ENCODE assay signal across 7 cellular contexts in the genomic region with DNA sequence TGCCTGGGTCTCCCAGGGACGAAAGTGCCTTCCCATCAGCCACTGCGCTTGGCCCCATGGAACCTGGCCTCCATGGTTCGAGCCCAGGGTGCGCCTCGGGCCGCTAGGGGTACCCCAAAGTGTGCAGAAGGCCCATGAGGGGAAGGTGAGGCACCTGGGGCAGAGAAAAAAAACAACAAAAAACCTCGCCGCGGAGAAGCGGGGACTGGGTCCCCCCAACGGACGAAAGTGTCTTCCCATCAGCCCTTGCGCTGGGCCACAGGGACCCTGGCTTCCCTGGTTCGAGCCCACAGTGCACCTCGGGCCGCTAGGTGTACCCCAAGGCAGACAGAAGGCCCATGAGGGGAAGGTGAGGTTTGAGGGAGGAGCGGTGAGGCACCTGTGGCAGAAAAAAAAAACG.
DNase-seq lines count a peak whose midpoint lies in the region; ATAC-seq and TF ChIP-seq lines count a peak whose summit lies in the region.
"Not testable (repeated sequence)": the region's sequence is repeated elsewhere in the genome, so short reads cannot be mapped to it uniquely, and the experiment has no call there.

No MANE protein-coding gene starts in this region.

- not testable (repeated sequence) for H3K4me3 ChIP-seq in MM.1S (ENCODE audit: low read length)

- H3F3A ChIP-seq in MM.1S (ENCODE audit: insufficient read depth, low read length): not testable (repeated sequence)

- H3K4me1 Mint-ChIP-seq in CD4-positive, alpha-beta T cell (ENCODE audit: low read depth); activated CD4-positive, alpha-beta T cell treated with anti-CD3 and anti-CD28 coated beads for 36 hours; activated naive CD4-positive, alpha-beta T cell treated with anti-CD3 and anti-CD28 coated beads for 36 hours (ENCODE audit: low read depth); natural killer cell: not testable (repeated sequence)

- not testable (repeated sequence) for H3K79me2 ChIP-seq in MM.1S (ENCODE audit: low read length)

- H3K9me2 ChIP-seq in MM.1S (replicated peaks; ENCODE audit: insufficient read depth, low read length): not testable (repeated sequence)

- H3K9me3 ChIP-seq in CD4-positive, alpha-beta T cell (ENCODE audit: control insufficient read depth, low read length); MM.1S (replicated peaks; ENCODE audit: insufficient read depth, low read length): not testable (repeated sequence)

- DNase-seq in CD4-positive, alpha-beta T cell; activated naive CD4-positive, alpha-beta T cell treated with anti-CD3 and anti-CD28 coated beads for 36 hours; natural killer cell: not testable (repeated sequence)
- DNase-seq in MM.1S (peak; percentile 5), Right ventricle myocardium inferior (ENCODE audit: missing footprints) (peak; percentile 26)
- peak; percentile 22 for DNase-seq in activated CD4-positive, alpha-beta T cell treated with anti-CD3 and anti-CD28 coated beads for 36 hours
- DNase-seq in activated CD8-positive, alpha-beta memory T cell treated with anti-CD3 and anti-CD28 coated beads for 24 hours: peak; percentile 64

- POLR2A ChIA-PET in CD4-positive, alpha-beta T cell (lab: Charles Lee); activated CD4-positive, alpha-beta T cell treated with anti-CD3 and anti-CD28 coated beads for 36 hours (lab: Charles Lee): not testable (repeated sequence)

- not testable (repeated sequence) for ATAC-seq in CD4-positive, alpha-beta T cell (ENCODE audit: poor library complexity); activated CD4-positive, alpha-beta T cell treated with anti-CD3 and anti-CD28 coated beads for 36 hours; Right ventricle myocardium inferior; natural killer cell

- H3K9me3 Mint-ChIP-seq in CD4-positive, alpha-beta T cell; activated CD4-positive, alpha-beta T cell treated with anti-CD3 and anti-CD28 coated beads for 36 hours (ENCODE audit: low read depth); activated naive CD4-positive, alpha-beta T cell treated with anti-CD3 and anti-CD28 coated beads for 36 hours; natural killer cell: not testable (repeated sequence)

- H4K20me1 ChIP-seq in MM.1S (ENCODE audit: insufficient read depth, low read length): not testable (repeated sequence)

- peak overlapping the region; percentile 44 for H3K27ac Mint-ChIP-seq in CD4-positive, alpha-beta T cell
- H3K27ac Mint-ChIP-seq in activated CD4-positive, alpha-beta T cell treated with anti-CD3 and anti-CD28 coated beads for 36 hours: peak overlapping the region; percentile 86
- H3K27ac Mint-ChIP-seq in activated naive CD4-positive, alpha-beta T cell treated with anti-CD3 and anti-CD28 coated beads for 36 hours: peak overlapping the region; percentile 79
- H3K27ac Mint-ChIP-seq in natural killer cell: not testable (repeated sequence)

- CTCF ChIA-PET in CD4-positive, alpha-beta T cell (lab: Charles Lee); activated CD4-positive, alpha-beta T cell treated with anti-CD3 and anti-CD28 coated beads for 36 hours (lab: Charles Lee); activated naive CD4-positive, alpha-beta T cell treated with anti-CD3 and anti-CD28 coated beads for 36 hours (lab: Charles Lee): not testable (repeated sequence)

- not testable (repeated sequence) for H2AFZ ChIP-seq in MM.1S (ENCODE audit: low read length)

- H3K27me3 ChIP-seq in CD4-positive, alpha-beta T cell (ENCODE audit: control insufficient read depth, insufficient read depth, low read length); MM.1S (replicated peaks; ENCODE audit: insufficient read depth, low read length): not testable (repeated sequence)

- H3K4me2 ChIP-seq in MM.1S (ENCODE audit: low read depth, low read length): peak overlapping the region; percentile 18; the same call in 1 of the 2 replicates

- not testable (repeated sequence) for TF ChIP-seq CTCF in CD4-positive, alpha-beta T cell (IDR thresholded peaks at IDR 0.05); MM.1S (IDR thresholded peaks at IDR 0.05; ENCODE audit: low read length); natural killer cell (IDR thresholded peaks at IDR 0.05)

- peak overlapping the region; percentile 74 for H3K4me3 Mint-ChIP-seq in CD4-positive, alpha-beta T cell
- peak overlapping the region; percentile 70 for H3K4me3 Mint-ChIP-seq in activated CD4-positive, alpha-beta T cell treated with anti-CD3 and anti-CD28 coated beads for 36 hours
- peak overlapping the region; percentile 65 for H3K4me3 Mint-ChIP-seq in activated naive CD4-positive, alpha-beta T cell treated with anti-CD3 and anti-CD28 coated beads for 36 hours
- H3K4me3 Mint-ChIP-seq in natural killer cell: peak overlapping the region; percentile 13

- not testable (repeated sequence) for H3K4me1 ChIP-seq in MM.1S (ENCODE audit: low read length)

- not testable (repeated sequence) for H3K36me3 ChIP-seq in MM.1S (replicated peaks; ENCODE audit: insufficient read depth, low read length)

- peak overlapping the region; percentile 31; the same call in 1 of the 2 replicates for H3K9ac ChIP-seq in MM.1S (ENCODE audit: low read length)

- intact Hi-C loops in CD4-positive, alpha-beta T cell (cut with DNase I, micrococcal nuclease); activated CD4-positive, alpha-beta T cell treated with anti-CD3 and anti-CD28 coated beads for 36 hours (cut with DNase I, micrococcal nuclease); activated naive CD4-positive, alpha-beta T cell treated with anti-CD3 and anti-CD28 coated beads for 36 hours (cut with micrococcal nuclease); Right ventricle myocardium inferior (cut with DNase I); natural killer cell (cut with micrococcal nuclease): not testable (repeated sequence)

- H3K27me3 Mint-ChIP-seq in CD4-positive, alpha-beta T cell; activated CD4-positive, alpha-beta T cell treated with anti-CD3 and anti-CD28 coated beads for 36 hours; activated naive CD4-positive, alpha-beta T cell treated with anti-CD3 and anti-CD28 coated beads for 36 hours (ENCODE audit: low read depth); natural killer cell (ENCODE audit: low read depth in 2 of 2): not testable (repeated sequence)

- H3K36me3 Mint-ChIP-seq in CD4-positive, alpha-beta T cell (ENCODE audit: low read depth); activated CD4-positive, alpha-beta T cell treated with anti-CD3 and anti-CD28 coated beads for 36 hours (ENCODE audit: low read depth); activated naive CD4-positive, alpha-beta T cell treated with anti-CD3 and anti-CD28 coated beads for 36 hours (ENCODE audit: low read depth); natural killer cell: not testable (repeated sequence)

- H3K27ac ChIP-seq in CD4-positive, alpha-beta T cell (ENCODE audit: low read depth, low read length): not testable (repeated sequence)
- H3K27ac ChIP-seq in MM.1S (ENCODE audit: low read length): peak overlapping the region; percentile 48; the same call in 1 of the 2 replicates

Comparison
In these comparisons a context has a peak if more than half of its experiments do, and no peak if none do; other contexts are left out.
1. H3K4me3 Mint-ChIP-seq: peak in every context shown above with its lines; median percentile 74 in CD4-positive, alpha-beta T cell; 70 in activated CD4-positive, alpha-beta T cell treated with anti-CD3 and anti-CD28 coated beads for 36 hours; 65 in activated naive CD4-positive, alpha-beta T cell treated with anti-CD3 and anti-CD28 coated beads for 36 hours; 13 in natural killer cell.